35 cellular contexts compared by ENCODE assay signal in genomic region chr17:44564429-44564828, GRCh38. TPM values are rescaled to one million over a fixed set of nuclear protein-coding genes. Genes with fewer than 3 reads are reported as not detected.
"Had no signal": no experiment of that assay in that cellular context is flagged by ENCODE, and none has a peak within 500 bp of the region (broad histone marks: within the 10 kb centered on the region; RNA-seq: fewer than 3 reads in every experiment).

No MANE protein-coding gene starts in this region.

- H3K9me3 ChIP-seq: pancreas, prostate gland, thyroid gland had no signal

- H3K4me1 ChIP-seq: left ventricle myocardium inferior, pancreas, prostate gland, thyroid gland had no signal

- H3K27ac ChIP-seq: esophagus muscularis mucosa, foreskin keratinocyte, heart right ventricle, left ventricle myocardium inferior, pancreas, prostate gland, sigmoid colon, thyroid gland, WERI-Rb-1 had no signal

- FAIRE-seq: astrocyte, islet of Langerhans, pancreas had no signal

- DNase-seq: activated CD4-positive, alpha-beta memory T cell treated with anti-CD3 and anti-CD28 coated beads for 36 hours; activated CD4-positive, alpha-beta T cell treated with anti-CD3 and anti-CD28 coated beads, Interleukin-2, amount 10 ng/mL, durations not matched to agents 24 days and 14 days; activated CD8-positive, alpha-beta memory T cell treated with anti-CD3 and anti-CD28 coated beads, Interleukin-2, amount 50 U/mL, for 4 hours; activated gamma-delta T cell; activated naive CD4-positive, alpha-beta T cell treated with anti-CD3 and anti-CD28 coated beads, Interleukin-2, amount 50 U/mL, for 16 hours; activated T-cell treated with anti-CD3 and anti-CD28 coated beads, Interleukin-2, amount 50 U/mL, for 1 hour; amniotic stem cell; caudate nucleus; foreskin keratinocyte; heart right ventricle; left ventricle myocardium inferior; nucleus accumbens; pancreas; retina; sigmoid colon; stimulated activated CD4-positive, alpha-beta T cell treated with anti-CD3 and anti-CD28 coated beads, Interleukin-1b, Interleukin-23, amount 100 ng/mL, for 48 hours; stimulated activated CD4-positive, alpha-beta T cell treated with anti-CD3 and anti-CD28 coated beads, Interleukin-4, amount 100 ng/mL, for 4 hours; stimulated activated CD8-positive, alpha-beta memory T cell treated with anti-CD3 and anti-CD28 coated beads, Interleukin-4, amount 100 ng/mL, for 48 hours; stimulated activated naive CD8-positive, alpha-beta T cell treated with anti-CD3 and anti-CD28 coated beads, Interleukin-15, amount 100 ng/mL, for 72 hours; substantia nigra; SW 1271; T-helper 9 cell; thyroid gland; WERI-Rb-1 had no signal

- ATAC-seq: activated CD4-positive, CD25-positive, alpha-beta regulatory T cell treated with anti-CD3 and anti-CD28 coated beads, Interleukin-2, amount 50 U/mL, for 24 hours; foreskin keratinocyte; heart right ventricle; pancreas; stimulated activated memory B cell treated with anti-CD40 and anti-IgM and Interleukin-4, amounts not matched to agents 10 μg/mL and 1 μg/mL and 100 μg/mL, for 72 hours; stimulated activated naive CD8-positive, alpha-beta T cell treated with anti-CD3 and anti-CD28 coated beads, Interleukin-15, amount 100 ng/mL, for 72 hours had no signal

- H3K4me1 Mint-ChIP-seq: activated CD4-positive, alpha-beta T cell treated with anti-CD3 and anti-CD28 coated beads, Interleukin-2, amount 10 ng/mL, durations not matched to agents 24 days and 14 days; stimulated activated memory B cell treated with anti-CD40 and anti-IgM and Interleukin-4, amounts not matched to agents 10 μg/mL and 1 μg/mL and 100 μg/mL, for 72 hours had no signal

- H3K4me3 Mint-ChIP-seq: activated CD4-positive, alpha-beta memory T cell treated with anti-CD3 and anti-CD28 coated beads for 36 hours; activated CD4-positive, alpha-beta T cell treated with anti-CD3 and anti-CD28 coated beads, Interleukin-2, amount 10 ng/mL, durations not matched to agents 24 days and 14 days; activated T-helper 1 cell treated with anti-CD3 and anti-CD28 coated beads, Interleukin-12 subunit alpha, Interleukin-12 subunit beta, Interleukin-2, Interleukin-4 antibody, amounts not matched to agents 30 ng/mL and 10 ng/mL and 1 ng/mL, durations not matched to agents 14 hours and 24 hours and 36 hours; dendritic cell treated with granulocyte-macrophage colony-stimulating factor and Interleukin-4, amounts not matched to agents 40 ng/mL and 50 ng/mL, for 4 days; stimulated activated memory B cell treated with anti-CD40 and anti-IgM and Interleukin-4, amounts not matched to agents 10 μg/mL and 1 μg/mL and 100 μg/mL, for 72 hours; stimulated activated naive CD8-positive, alpha-beta T cell treated with anti-CD3 and anti-CD28 coated beads, Interleukin-15, amount 100 ng/mL, for 72 hours; T-helper 1 cell treated with Interleukin-12 subunit alpha and Interleukin-12 subunit beta and Interleukin-4 antibody, amounts not matched to agents 30 μg/mL and 1 μg/mL, for 36 hours had no signal

- H3K36me3 Mint-ChIP-seq: activated CD4-positive, alpha-beta memory T cell treated with anti-CD3 and anti-CD28 coated beads for 36 hours had no signal

- H3K4me2 ChIP-seq: smooth muscle cell had no signal

- H3K4me3 ChIP-seq: esophagus muscularis mucosa, heart right ventricle, left ventricle myocardium inferior, lung, pancreas, prostate gland, sigmoid colon, smooth muscle cell, thyroid gland had no signal

- H3K27ac Mint-ChIP-seq: activated CD4-positive, alpha-beta memory T cell treated with anti-CD3 and anti-CD28 coated beads for 36 hours; activated CD4-positive, alpha-beta T cell treated with anti-CD3 and anti-CD28 coated beads, Interleukin-2, amount 10 ng/mL, durations not matched to agents 24 days and 14 days; activated T-helper 1 cell treated with anti-CD3 and anti-CD28 coated beads, Interleukin-12 subunit alpha, Interleukin-12 subunit beta, Interleukin-2, Interleukin-4 antibody, amounts not matched to agents 30 ng/mL and 10 ng/mL and 1 ng/mL, durations not matched to agents 14 hours and 24 hours and 36 hours; dendritic cell treated with granulocyte-macrophage colony-stimulating factor and Interleukin-4, amounts not matched to agents 40 ng/mL and 50 ng/mL, for 4 days; stimulated activated memory B cell treated with anti-CD40 and anti-IgM and Interleukin-4, amounts not matched to agents 10 μg/mL and 1 μg/mL and 100 μg/mL, for 72 hours; T-helper 1 cell treated with Interleukin-12 subunit alpha and Interleukin-12 subunit beta and Interleukin-4 antibody, amounts not matched to agents 30 μg/mL and 1 μg/mL, for 36 hours had no signal

RNA-seq across cellular contexts. Expression of gene FZD2, which starts 7.1 kb away (rescaled TPM):
- total RNA-seq: activated CD4-positive, alpha-beta memory T cell treated with anti-CD3 and anti-CD28 coated beads for 36 hours; activated CD4-positive, alpha-beta T cell treated with anti-CD3 and anti-CD28 coated beads, Interleukin-2, amount 10 ng/mL, durations not matched to agents 24 days and 14 days; activated T-helper 1 cell treated with anti-CD3 and anti-CD28 coated beads, Interleukin-12 subunit alpha, Interleukin-12 subunit beta, Interleukin-2, Interleukin-4 antibody, amounts not matched to agents 30 ng/mL and 10 ng/mL and 1 ng/mL, durations not matched to agents 14 hours and 24 hours and 36 hours had no signal
